Comparison of ENCODE assay signal across 27 cellular contexts in genomic region chr2:149225446-149225845, GRCh38.
DNase-seq lines count a peak whose midpoint lies in the region; ATAC-seq lines count a peak whose summit lies in the region.
"Had no signal": no experiment of that assay in that cellular context is flagged by ENCODE, and none has a peak within 500 bp of the region (broad histone marks: within the 10 kb centered on the region; RNA-seq: fewer than 3 reads in every experiment).

No MANE protein-coding gene starts in this region.

- H3K27me3 ChIP-seq in effector memory CD4-positive, alpha-beta T cell (replicated peaks; ENCODE audit: control insufficient read depth, insufficient read depth, low read length, poor library complexity, severe bottlenecking): no peaks in the 10 kb centered on the region

- ATAC-seq in HG02642 (IDR thresholded peaks at IDR 0.05; ENCODE audit: poor library complexity, unreplicated experiment): no peak
- ATAC-seq: activated CD8-positive, alpha-beta memory T cell treated with anti-CD3 and anti-CD28 coated beads, Interleukin-2, amount 10 ng/mL, durations not matched to agents 7 days and 5 days; activated T-cell treated with anti-CD3 and anti-CD28 coated beads, Interleukin-2, amount 50 U/mL, for 72 hours; gastroesophageal sphincter; left lobe of liver; psoas muscle; WTC11 had no signal

- no peak overlapping the region for H3K4me3 Mint-ChIP-seq in activated naive CD4-positive, alpha-beta T cell treated with anti-CD3 and anti-CD28 coated beads for 36 hours
- no peak overlapping the region for H3K4me3 Mint-ChIP-seq in activated naive CD8-positive, alpha-beta T cell treated with anti-CD3 and anti-CD28 coated beads for 36 hours
- H3K4me3 Mint-ChIP-seq: activated CD8-positive, alpha-beta memory T cell treated with anti-CD3 and anti-CD28 coated beads, Interleukin-2, amount 10 ng/mL, durations not matched to agents 7 days and 5 days; activated naive CD4-positive, alpha-beta T cell treated with anti-CD3 and anti-CD28 coated beads, Interleukin-2, amount 10 ng/mL, durations not matched to agents 7 days and 5 days; activated T-cell treated with anti-CD3 and anti-CD28 coated beads, Interleukin-2, amount 50 U/mL, for 72 hours; immature natural killer cell; type B pancreatic cell; WTC11 had no signal

- no peaks in the 10 kb centered on the region for H3K9me3 ChIP-seq in effector memory CD4-positive, alpha-beta T cell (ENCODE audit: control insufficient read depth, low read length)
- H3K9me3 ChIP-seq: gastroesophageal sphincter, psoas muscle had no signal

- DNase-seq in NCI-H524 (lab: John Stamatoyannopoulos, UW) (peak; percentile 7 to 11), NCI-H524 treated with DMSO at 0.1 percent for 48 hours (lab: John Stamatoyannopoulos, UW) (no peak), NCI-H1105 treated with DMSO at 0.1 percent for 48 hours (lab: John Stamatoyannopoulos, UW) (peak; percentile 59), RPMI7951 (ENCODE audit: low read depth) (peak; percentile 10)
- no peak for DNase-seq in activated naive CD4-positive, alpha-beta T cell treated with anti-CD3 and anti-CD28 coated beads for 36 hours
- no peak for DNase-seq in effector memory CD4-positive, alpha-beta T cell
- DNase-seq in activated naive CD8-positive, alpha-beta T cell treated with anti-CD3 and anti-CD28 coated beads for 36 hours: no peak
- DNase-seq: activated CD4-positive, alpha-beta T cell treated with anti-CD3 and anti-CD28 coated beads, Interleukin-2, amount 50 U/mL, for 1 hour; activated CD8-positive, alpha-beta memory T cell treated with anti-CD3 and anti-CD28 coated beads, Interleukin-2, amount 10 ng/mL, durations not matched to agents 7 days and 5 days; activated naive CD4-positive, alpha-beta T cell treated with anti-CD3 and anti-CD28 coated beads, Interleukin-2, amount 10 ng/mL, durations not matched to agents 7 days and 5 days; activated T-cell treated with anti-CD3 and anti-CD28 coated beads, Interleukin-2, amount 50 U/mL, for 72 hours; Calu3; caudate nucleus; hippocampal formation; immature natural killer cell; KG1; mesendoderm; NCI-H1930; NCI-H748 treated with DMSO at 0.1 percent for 48 hours; psoas muscle; T-helper 9 cell had no signal

- intact Hi-C loops in activated naive CD4-positive, alpha-beta T cell treated with anti-CD3 and anti-CD28 coated beads for 36 hours (cut with micrococcal nuclease): no loop called here

- no peak overlapping the region for H3K27ac Mint-ChIP-seq in activated naive CD4-positive, alpha-beta T cell treated with anti-CD3 and anti-CD28 coated beads for 36 hours
- H3K27ac Mint-ChIP-seq in activated naive CD8-positive, alpha-beta T cell treated with anti-CD3 and anti-CD28 coated beads for 36 hours: no peak overlapping the region
- H3K27ac Mint-ChIP-seq: activated CD8-positive, alpha-beta memory T cell treated with anti-CD3 and anti-CD28 coated beads, Interleukin-2, amount 10 ng/mL, durations not matched to agents 7 days and 5 days; activated naive CD4-positive, alpha-beta T cell treated with anti-CD3 and anti-CD28 coated beads, Interleukin-2, amount 10 ng/mL, durations not matched to agents 7 days and 5 days; activated T-cell treated with anti-CD3 and anti-CD28 coated beads, Interleukin-2, amount 50 U/mL, for 72 hours; immature natural killer cell; type B pancreatic cell; WTC11 had no signal

- H3K4me3 ChIP-seq in effector memory CD4-positive, alpha-beta T cell (ENCODE audit: insufficient read depth, low read depth, low read length, poor library complexity, severe bottlenecking): no peak overlapping the region
- H3K4me3 ChIP-seq: gastroesophageal sphincter, psoas muscle had no signal

- H3K27me3 Mint-ChIP-seq in activated naive CD4-positive, alpha-beta T cell treated with anti-CD3 and anti-CD28 coated beads for 36 hours (ENCODE audit: low read depth): peaks cover 11% of the 10 kb centered on the region
- peaks cover 41% of the 10 kb centered on the region for H3K27me3 Mint-ChIP-seq in activated naive CD8-positive, alpha-beta T cell treated with anti-CD3 and anti-CD28 coated beads for 36 hours
- H3K27me3 Mint-ChIP-seq: activated naive CD4-positive, alpha-beta T cell treated with anti-CD3 and anti-CD28 coated beads, Interleukin-2, amount 10 ng/mL, durations not matched to agents 7 days and 5 days; type B pancreatic cell had no signal

- no peaks in the 10 kb centered on the region for H3K4me1 Mint-ChIP-seq in activated naive CD4-positive, alpha-beta T cell treated with anti-CD3 and anti-CD28 coated beads for 36 hours (ENCODE audit: low read depth)
- no peaks in the 10 kb centered on the region for H3K4me1 Mint-ChIP-seq in activated naive CD8-positive, alpha-beta T cell treated with anti-CD3 and anti-CD28 coated beads for 36 hours
- H3K4me1 Mint-ChIP-seq: activated CD8-positive, alpha-beta memory T cell treated with anti-CD3 and anti-CD28 coated beads, Interleukin-2, amount 10 ng/mL, durations not matched to agents 7 days and 5 days; activated naive CD4-positive, alpha-beta T cell treated with anti-CD3 and anti-CD28 coated beads, Interleukin-2, amount 10 ng/mL, durations not matched to agents 7 days and 5 days; immature natural killer cell had no signal

- CTCF ChIA-PET in activated naive CD4-positive, alpha-beta T cell treated with anti-CD3 and anti-CD28 coated beads for 36 hours (lab: Charles Lee): no interaction called here

- H3K9me3 Mint-ChIP-seq in activated naive CD4-positive, alpha-beta T cell treated with anti-CD3 and anti-CD28 coated beads for 36 hours: no peaks in the 10 kb centered on the region
- H3K9me3 Mint-ChIP-seq in activated naive CD8-positive, alpha-beta T cell treated with anti-CD3 and anti-CD28 coated beads for 36 hours: no peaks in the 10 kb centered on the region
- H3K9me3 Mint-ChIP-seq: activated naive CD4-positive, alpha-beta T cell treated with anti-CD3 and anti-CD28 coated beads, Interleukin-2, amount 10 ng/mL, durations not matched to agents 7 days and 5 days; activated T-cell treated with anti-CD3 and anti-CD28 coated beads, Interleukin-2, amount 50 U/mL, for 72 hours; type B pancreatic cell; WTC11 had no signal

- no peaks in the 10 kb centered on the region for H3K36me3 Mint-ChIP-seq in activated naive CD4-positive, alpha-beta T cell treated with anti-CD3 and anti-CD28 coated beads for 36 hours (ENCODE audit: low read depth)
- H3K36me3 Mint-ChIP-seq in activated naive CD8-positive, alpha-beta T cell treated with anti-CD3 and anti-CD28 coated beads for 36 hours: no peaks in the 10 kb centered on the region
- H3K36me3 Mint-ChIP-seq: activated CD8-positive, alpha-beta memory T cell treated with anti-CD3 and anti-CD28 coated beads, Interleukin-2, amount 10 ng/mL, durations not matched to agents 7 days and 5 days; activated naive CD4-positive, alpha-beta T cell treated with anti-CD3 and anti-CD28 coated beads, Interleukin-2, amount 10 ng/mL, durations not matched to agents 7 days and 5 days; immature natural killer cell; type B pancreatic cell; WTC11 had no signal

- no peaks in the 10 kb centered on the region for H3K4me1 ChIP-seq in effector memory CD4-positive, alpha-beta T cell (ENCODE audit: control insufficient read depth, insufficient read depth, low read length, poor library complexity, severe bottlenecking)
- H3K4me1 ChIP-seq: psoas muscle had no signal

- H3K27ac ChIP-seq in effector memory CD4-positive, alpha-beta T cell (ENCODE audit: insufficient read depth, low read length, poor library complexity, severe bottlenecking): no peak overlapping the region
- H3K27ac ChIP-seq: gastroesophageal sphincter, psoas muscle, RWPE1 had no signal

- H3K36me3 ChIP-seq in effector memory CD4-positive, alpha-beta T cell (ENCODE audit: control insufficient read depth, insufficient read depth, low read length): no peaks in the 10 kb centered on the region
- H3K36me3 ChIP-seq: gastroesophageal sphincter had no signal

Comparison
In these comparisons a context has a peak if more than half of its experiments do, and no peak if none do; other contexts are left out.
1. DNase-seq: peak in NCI-H524 (2 of 2), NCI-H1105 treated with DMSO at 0.1 percent for 48 hours (single experiment) and RPMI7951 (single experiment); none in NCI-H524 treated with DMSO at 0.1 percent for 48 hours (single experiment), activated naive CD4-positive, alpha-beta T cell treated with anti-CD3 and anti-CD28 coated beads for 36 hours (single experiment), effector memory CD4-positive, alpha-beta T cell (0 of 3) and activated naive CD8-positive, alpha-beta T cell treated with anti-CD3 and anti-CD28 coated beads for 36 hours (single experiment).